8 cellular contexts compared by ENCODE assay signal in the genomic region with DNA sequence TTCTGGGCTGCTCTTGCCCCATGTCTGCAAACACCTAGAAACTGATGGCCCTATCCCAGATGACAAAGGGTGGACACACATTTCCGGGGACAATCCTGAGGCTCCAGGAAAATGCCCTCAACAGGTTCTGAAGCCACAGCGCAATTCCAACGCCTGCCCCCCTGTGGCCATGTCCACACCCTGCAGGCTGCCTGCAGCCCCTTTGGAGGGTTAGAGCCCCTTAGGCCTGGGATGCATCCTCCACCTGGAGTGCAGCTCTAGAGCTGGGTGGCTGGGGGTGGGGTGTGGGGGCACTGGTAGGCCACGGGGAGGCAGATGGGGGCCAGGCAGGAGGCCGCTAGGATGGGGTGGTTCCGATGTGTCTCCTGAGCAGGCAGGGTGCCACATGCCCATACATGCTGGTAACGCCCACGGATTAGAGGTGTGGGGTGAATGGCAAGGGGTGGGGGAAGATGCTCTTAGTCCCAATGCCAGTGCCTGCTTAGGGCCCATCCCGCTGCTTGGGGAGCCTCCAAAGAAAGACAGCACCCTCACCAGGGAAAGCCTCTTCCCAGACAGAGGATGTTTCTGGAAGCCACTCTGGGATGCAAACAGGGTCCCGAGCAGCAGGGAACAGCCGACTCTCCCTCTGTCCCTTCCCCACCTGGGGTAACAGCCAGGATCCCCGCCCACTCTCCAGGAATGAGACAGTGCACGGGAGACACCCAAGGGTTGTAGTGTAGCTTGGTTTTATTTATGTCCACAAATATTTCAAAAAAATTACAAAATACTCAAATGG. TPM values are rescaled to one million over a fixed set of nuclear protein-coding genes. Genes with fewer than 3 reads are reported as not detected.
DNase-seq lines count a peak whose midpoint lies in the region; ATAC-seq and TF ChIP-seq lines count a peak whose summit lies in the region.

No MANE protein-coding gene starts in this region.

- no peaks in the 10 kb centered on the region for H3K9me3 Mint-ChIP-seq in activated CD8-positive, alpha-beta T cell treated with anti-CD3 and anti-CD28 coated beads for 36 hours
- H3K9me3 Mint-ChIP-seq in activated CD8-positive, alpha-beta T cell treated with anti-CD3 and anti-CD28 coated beads, Interleukin-2, amount 10 ng/mL, durations not matched to agents 7 days and 5 days (ENCODE audit: insufficient read depth), result no peaks in the 10 kb centered on the region

- CTCF ChIA-PET in activated CD8-positive, alpha-beta T cell treated with anti-CD3 and anti-CD28 coated beads for 36 hours (lab: Charles Lee), result interaction anchor here (0.7 to 8.0 kb wide), 6 partner anchors 15 to 376 kb away, joined by 3 to 120 read pairs (median 4); no protein-coding TSS in a partner anchor
- CTCF ChIA-PET in activated CD8-positive, alpha-beta T cell treated with anti-CD3 and anti-CD28 coated beads, Interleukin-2, amount 10 ng/mL, durations not matched to agents 7 days and 5 days (lab: Charles Lee), result interaction anchor here (0.6 to 8.3 kb wide), 6 partner anchors 13 to 377 kb away, joined by 3 to 105 read pairs (median 4); no protein-coding TSS in a partner anchor

- H3K4me1 Mint-ChIP-seq in activated CD8-positive, alpha-beta T cell treated with anti-CD3 and anti-CD28 coated beads for 36 hours (ENCODE audit: low read depth), result no peaks in the 10 kb centered on the region
- H3K4me1 Mint-ChIP-seq in activated CD8-positive, alpha-beta T cell treated with anti-CD3 and anti-CD28 coated beads, Interleukin-2, amount 10 ng/mL, durations not matched to agents 7 days and 5 days (ENCODE audit: low read depth), result peaks cover 2% of the 10 kb centered on the region

- intact Hi-C loops in activated CD8-positive, alpha-beta T cell treated with anti-CD3 and anti-CD28 coated beads for 36 hours (cut with micrococcal nuclease), result no loop called here

- POLR2A ChIA-PET in activated CD8-positive, alpha-beta T cell treated with anti-CD3 and anti-CD28 coated beads for 36 hours (lab: Charles Lee), result interaction anchor here (0.7 kb wide), 1 partner anchor 211 kb away, joined by 3 read pairs; no protein-coding TSS in a partner anchor
- POLR2A ChIA-PET in activated CD8-positive, alpha-beta T cell treated with anti-CD3 and anti-CD28 coated beads, Interleukin-2, amount 10 ng/mL, durations not matched to agents 7 days and 5 days (lab: Charles Lee), result no interaction called here

- ATAC-seq in activated CD8-positive, alpha-beta T cell treated with anti-CD3 and anti-CD28 coated beads for 36 hours, result peak; percentile 66
- no peak for ATAC-seq in activated CD8-positive, alpha-beta T cell treated with anti-CD3 and anti-CD28 coated beads, Interleukin-2, amount 10 ng/mL, durations not matched to agents 7 days and 5 days
- ATAC-seq in stimulated activated naive CD8-positive, alpha-beta T cell treated with anti-CD3 and anti-CD28 coated beads, Interleukin-15, Interleukin-2, amounts not matched to agents 100 U/mL and 50 U/mL, for 24 hours, result no peak
- ATAC-seq in HG02759 (IDR thresholded peaks at IDR 0.05; ENCODE audit: unreplicated experiment), result no peak

- H3K27me3 Mint-ChIP-seq in activated CD8-positive, alpha-beta T cell treated with anti-CD3 and anti-CD28 coated beads for 36 hours, result peaks cover 1% of the 10 kb centered on the region
- H3K27me3 Mint-ChIP-seq in activated CD8-positive, alpha-beta T cell treated with anti-CD3 and anti-CD28 coated beads, Interleukin-2, amount 10 ng/mL, durations not matched to agents 7 days and 5 days (ENCODE audit: low read depth), result peaks cover 4% of the 10 kb centered on the region

- H3K4me3 Mint-ChIP-seq in activated CD8-positive, alpha-beta T cell treated with anti-CD3 and anti-CD28 coated beads for 36 hours, result no peak overlapping the region
- H3K4me3 Mint-ChIP-seq in activated CD8-positive, alpha-beta T cell treated with anti-CD3 and anti-CD28 coated beads, Interleukin-2, amount 10 ng/mL, durations not matched to agents 7 days and 5 days, result no peak overlapping the region

- peak; percentile 65 for TF ChIP-seq CTCF in activated CD8-positive, alpha-beta T cell treated with anti-CD3 and anti-CD28 coated beads for 36 hours (IDR thresholded peaks at IDR 0.05)

- H3K27ac Mint-ChIP-seq in activated CD8-positive, alpha-beta T cell treated with anti-CD3 and anti-CD28 coated beads for 36 hours, result no peak overlapping the region
- H3K27ac Mint-ChIP-seq in activated CD8-positive, alpha-beta T cell treated with anti-CD3 and anti-CD28 coated beads, Interleukin-2, amount 10 ng/mL, durations not matched to agents 7 days and 5 days, result no peak overlapping the region

- peak; percentile 31 for DNase-seq in activated CD8-positive, alpha-beta T cell treated with anti-CD3 and anti-CD28 coated beads for 36 hours
- DNase-seq in activated CD8-positive, alpha-beta T cell treated with anti-CD3 and anti-CD28 coated beads, Interleukin-2, amount 10 ng/mL, durations not matched to agents 7 days and 5 days, result no peak
- DNase-seq in SK-MEL-5 (ENCODE audit: low read depth, low spot score), result peak; percentile 44
- DNase-seq in germinal center (ENCODE audit: low spot score), result peak; percentile 46
- DNase-seq in stimulated activated naive CD8-positive, alpha-beta T cell treated with anti-CD3 and anti-CD28 coated beads, Interleukin-15, Interleukin-2, amounts not matched to agents 100 U/mL and 50 U/mL, for 24 hours, result peak; percentile 27
- no peak for DNase-seq in stimulated activated naive CD4-positive, alpha-beta T cell treated with Interleukin-2 at 50 U/mL for 16 hours (lab: John Stamatoyannopoulos, UW)
- DNase-seq in NCI-H187 (lab: John Stamatoyannopoulos, UW), result no peak

- in situ Hi-C loops in SK-MEL-5 (cut with HindIII; ENCODE audit: low pct_unique_long_range_greater_than_20kb, low sequenced_read_pairs), result no loop called here

- no peaks in the 10 kb centered on the region for H3K36me3 Mint-ChIP-seq in activated CD8-positive, alpha-beta T cell treated with anti-CD3 and anti-CD28 coated beads for 36 hours (ENCODE audit: low read depth)
- peaks cover 6% of the 10 kb centered on the region for H3K36me3 Mint-ChIP-seq in activated CD8-positive, alpha-beta T cell treated with anti-CD3 and anti-CD28 coated beads, Interleukin-2, amount 10 ng/mL, durations not matched to agents 7 days and 5 days (ENCODE audit: low read depth)

RNA-seq across cellular contexts. Expression of a gene that starts 34.0 kb away (rescaled TPM):
- under 1 TPM; 0.16 to 0.56 TPM for total RNA-seq in activated CD8-positive, alpha-beta T cell treated with anti-CD3 and anti-CD28 coated beads for 36 hours
- under 1 TPM in 1 of 2 experiments, not detected in 1; 0.13 TPM for total RNA-seq in activated CD8-positive, alpha-beta T cell treated with anti-CD3 and anti-CD28 coated beads, Interleukin-2, amount 10 ng/mL, durations not matched to agents 7 days and 5 days
- not detected in 2 replicates for total RNA-seq in SK-MEL-5 (2014; rRNA removed; shearing (Covaris generic))
- not detected in 2 replicates for polyA plus RNA-seq in SK-MEL-5 (2015; cell fraction: cytosol; rRNA removed)
- not detected in 2 replicates for polyA plus RNA-seq in SK-MEL-5 (2015; cell fraction: nucleus; rRNA removed)

Comparison
In these comparisons a context has a peak if more than half of its experiments do, and no peak if none do; other contexts are left out.
1. DNase-seq: peak in activated CD8-positive, alpha-beta T cell treated with anti-CD3 and anti-CD28 coated beads for 36 hours (single experiment), SK-MEL-5 (single experiment), germinal center (single experiment) and stimulated activated naive CD8-positive, alpha-beta T cell treated with anti-CD3 and anti-CD28 coated beads, Interleukin-15, Interleukin-2, amounts not matched to agents 100 U/mL and 50 U/mL, for 24 hours (single experiment); none in activated CD8-positive, alpha-beta T cell treated with anti-CD3 and anti-CD28 coated beads, Interleukin-2, amount 10 ng/mL, durations not matched to agents 7 days and 5 days (single experiment), stimulated activated naive CD4-positive, alpha-beta T cell treated with Interleukin-2 at 50 U/mL for 16 hours (single experiment) and NCI-H187 (0 of 2).